Comparison of ENCODE assay signal across 16 cellular contexts in the genomic region with DNA sequence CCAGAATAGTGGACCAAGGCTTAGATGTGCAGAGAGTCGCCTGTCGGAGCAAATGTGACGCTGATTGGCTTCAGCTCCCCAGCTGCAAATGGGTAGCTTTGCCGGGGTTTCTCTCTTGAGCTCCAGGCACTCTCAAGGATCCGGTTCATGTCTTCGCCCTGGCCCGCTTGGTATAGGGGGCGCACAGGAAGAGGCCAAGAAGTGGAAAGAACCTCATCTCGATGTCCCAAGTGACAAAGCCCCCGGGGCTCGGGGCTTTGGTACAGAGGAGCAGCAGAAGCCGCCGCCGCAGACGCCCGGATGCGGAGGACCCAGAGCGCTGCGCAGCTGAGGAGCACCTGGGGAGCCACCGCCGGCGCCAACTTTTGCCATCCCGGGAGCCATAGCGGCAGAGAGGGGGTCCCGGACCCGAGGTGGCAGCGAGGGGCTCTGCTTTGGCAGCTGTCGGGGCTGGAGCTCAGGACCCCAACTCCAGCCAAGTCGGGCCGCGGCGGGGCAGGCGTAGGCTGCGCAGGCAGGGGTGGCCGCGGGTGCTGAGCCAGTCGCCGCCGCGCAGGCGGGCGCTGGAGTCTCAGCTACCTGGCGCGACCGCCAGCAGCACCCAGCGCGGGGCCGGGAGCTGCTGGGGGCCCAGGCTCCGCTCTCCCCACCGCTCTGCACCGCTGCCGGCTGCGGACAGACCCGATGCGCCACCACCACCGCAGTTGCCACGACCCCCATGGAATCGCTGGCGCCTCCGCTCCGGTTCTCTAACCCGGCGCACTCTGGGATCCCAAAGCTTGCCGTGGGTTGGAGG.
DNase-seq lines count a peak whose midpoint lies in the region; TF ChIP-seq lines count a peak whose summit lies in the region.
"Had no signal": no experiment of that assay in that cellular context is flagged by ENCODE, and none has a peak within 500 bp of the region (broad histone marks: within the 10 kb centered on the region; RNA-seq: fewer than 3 reads in every experiment).

No MANE protein-coding gene starts in this region.

- peak overlapping the region; percentile 85 for H2BK15ac ChIP-seq in neuronal stem cell (ENCODE audit: low read length)

- H3K23ac ChIP-seq in neuronal stem cell (ENCODE audit: low read depth, low read length, poor library complexity) = peak overlapping the region; percentile 55

- H3K27me3 Mint-ChIP-seq in MCF 10A (ENCODE audit: insufficient read depth, unreplicated experiment) = no peaks in the 10 kb centered on the region
- H3K27me3 Mint-ChIP-seq: central memory CD8-positive, alpha-beta T cell had no signal

- H3K4me1 Mint-ChIP-seq in MCF 10A (ENCODE audit: insufficient read depth, unreplicated experiment) = no peaks in the 10 kb centered on the region
- H3K4me1 Mint-ChIP-seq: B cell; central memory CD8-positive, alpha-beta T cell had no signal

- H3K36me3 ChIP-seq in A673 (ENCODE audit: insufficient read depth, low read length, poor library complexity, severe bottlenecking) (no peaks in the 10 kb centered on the region), HUES64 (ENCODE audit: insufficient read depth, low read length) (no peaks in the 10 kb centered on the region), hepatocyte (replicated peaks; ENCODE audit: insufficient read depth, low read depth) (no peaks in the 10 kb centered on the region), neuronal stem cell (replicated peaks in 1 of 2; ENCODE audit: control insufficient read depth in 2 of 2, insufficient read depth in 2 of 2, low read length in 2 of 2) (peaks cover 0 to 3% of the 10 kb centered on the region in 2 donors), SJCRH30 (no peaks in the 10 kb centered on the region)

- no peak overlapping the region for H2BK12ac ChIP-seq in neuronal stem cell (ENCODE audit: low read length)

- H3K27ac Mint-ChIP-seq in MCF 10A (ENCODE audit: low read depth, unreplicated experiment) = no peak overlapping the region
- H3K27ac Mint-ChIP-seq: B cell had no signal

- H3K79me1 ChIP-seq in neuronal stem cell (ENCODE audit: low read depth, low read length) = no peaks in the 10 kb centered on the region

- no peaks in the 10 kb centered on the region for H3K79me2 ChIP-seq in hepatocyte

- no peaks in the 10 kb centered on the region for H3K9me2 ChIP-seq in hepatocyte (replicated peaks; ENCODE audit: insufficient read depth)

- TF ChIP-seq CTCF in A673 (conservative IDR thresholded peaks at IDR 0.05; ENCODE audit: low read depth, low read length) (0 out of 2 replicates have a peak, but pooled peaks have one; percentile 6), hepatocyte (IDR thresholded peaks at IDR 0.05; ENCODE audit: poor library complexity) (no peak), MCF 10A (IDR thresholded peaks at IDR 0.05; ENCODE audit: unreplicated experiment) (no peak)

- H3K4me3 Mint-ChIP-seq in MCF 10A (ENCODE audit: unreplicated experiment) = no peak overlapping the region
- H3K4me3 Mint-ChIP-seq: B cell; central memory CD8-positive, alpha-beta T cell had no signal

- H3K27me3 ChIP-seq in A673 (replicated peaks; ENCODE audit: insufficient read depth, low read depth, low read length, poor library complexity) (peaks cover 6% of the 10 kb centered on the region), HUES64 (ENCODE audit: insufficient read depth, low read length) (peaks cover 49% of the 10 kb centered on the region), hepatocyte (peaks cover 45% of the 10 kb centered on the region), neuronal stem cell (ENCODE audit: control insufficient read depth in 3 of 3, insufficient read depth in 3 of 3, low read depth in 1 of 3, low read length in 3 of 3) (peaks cover 0 to 60% (median 0%) of the 10 kb centered on the region in 3 experiments), SJCRH30 (0 out of 2 replicates have a peak, but pooled peaks cover 4% of the 10 kb centered on the region)

- peaks cover 6% of the 10 kb centered on the region for H3K4me1 ChIP-seq in A673 (ENCODE audit: insufficient read depth, low read length, poor library complexity, severe bottlenecking)
- peaks cover 5% of the 10 kb centered on the region; the same call in 1 of the 2 replicates for H3K4me1 ChIP-seq in HUES64 (ENCODE audit: insufficient read depth, low read length)
- no peaks in the 10 kb centered on the region for H3K4me1 ChIP-seq in hepatocyte (ENCODE audit: insufficient read depth)
- no peaks in the 10 kb centered on the region for H3K4me1 ChIP-seq in neuronal stem cell (ENCODE audit: control insufficient read depth in 2 of 2, insufficient read depth in 1 of 2, low read depth in 1 of 2, low read length in 2 of 2)
- no peaks in the 10 kb centered on the region for H3K4me1 ChIP-seq in SJCRH30

- H3K4me3 ChIP-seq in A673 (ENCODE audit: low read depth, low read length, poor library complexity, severe bottlenecking) = peak overlapping the region; percentile 65
- peak overlapping the region; percentile 63 for H3K4me3 ChIP-seq in HUES64 (ENCODE audit: low read length)
- H3K4me3 ChIP-seq in hepatocyte = peak overlapping the region; percentile 29
- peak overlapping the region in 1 of 2 donors; percentile 84 for H3K4me3 ChIP-seq in neuronal stem cell (ENCODE audit: low read length in 2 of 2)
- H3K4me3 ChIP-seq in SJCRH30 = no peak overlapping the region
- H3K4me3 ChIP-seq: K562 had no signal

- BruUV-seq in A673 (replicated peaks; lab: Mats Ljungman, UMichigan) (no TSS peak), MCF 10A (replicated peaks; lab: Mats Ljungman, UMichigan) (no TSS peak)

- no peaks in the 10 kb centered on the region for H3K36me3 Mint-ChIP-seq in MCF 10A (ENCODE audit: insufficient read depth, unreplicated experiment)

- POLR2A ChIA-PET in A673 (lab: Charles Lee; ENCODE audit: low non-redundant PET) (no interaction called here), MCF 10A (lab: Yijun Ruan, JAX) (interaction anchor here (0.6 kb wide), 2 partner anchors 213 to 329 kb away, joined by 3 read pairs; no protein-coding TSS in a partner anchor)

- H3K18ac ChIP-seq in neuronal stem cell (ENCODE audit: low read length) = peak overlapping the region; percentile 99

- H3K9me3 ChIP-seq in A673 (ENCODE audit: low read depth, low read length, poor library complexity, severe bottlenecking) = peaks cover 7% of the 10 kb centered on the region
- H3K9me3 ChIP-seq in HUES64 (ENCODE audit: insufficient read depth, low read depth, low read length) = peaks cover 31% of the 10 kb centered on the region
- no peaks in the 10 kb centered on the region for H3K9me3 ChIP-seq in hepatocyte (ENCODE audit: low read depth)
- peaks cover 0 to 4% of the 10 kb centered on the region in 2 donors for H3K9me3 ChIP-seq in neuronal stem cell (replicated peaks in 1 of 2; ENCODE audit: control insufficient read depth in 2 of 2, insufficient read depth in 1 of 2, low read depth in 1 of 2, low read length in 2 of 2)
- H3K9me3 ChIP-seq in SJCRH30 (replicated peaks) = 0 out of 2 replicates have a peak, but pooled peaks cover 3% of the 10 kb centered on the region

- H3K4me2 ChIP-seq in hepatocyte (peak overlapping the region; percentile 99), neuronal stem cell (ENCODE audit: insufficient read depth, low read length, poor library complexity, severe bottlenecking) (peak overlapping the region; percentile 78)

- peak overlapping the region; percentile 45 for H4K8ac ChIP-seq in neuronal stem cell (ENCODE audit: low read depth, low read length)

- H3K27ac ChIP-seq in A673 (ENCODE audit: low read depth, low read length, poor library complexity, severe bottlenecking) = no peak overlapping the region
- H3K27ac ChIP-seq in HUES64 (ENCODE audit: low read depth, low read length) = no peak overlapping the region
- no peak overlapping the region for H3K27ac ChIP-seq in hepatocyte
- H3K27ac ChIP-seq in neuronal stem cell (replicated peaks; ENCODE audit: low read length) = peak overlapping the region; percentile 86
- no peak overlapping the region for H3K27ac ChIP-seq in SJCRH30

- no peaks in the 10 kb centered on the region for H4K20me1 ChIP-seq in hepatocyte (ENCODE audit: insufficient read depth, poor library complexity, severe bottlenecking)

- intact Hi-C loops in A673 (cut with micrococcal nuclease; ENCODE audit: unreplicated experiment) = no loop called here
- intact Hi-C loops in MCF 10A (cut with micrococcal nuclease) = no loop called here

- H3K9ac ChIP-seq in HUES64 (ENCODE audit: low read depth, low read length) (peak overlapping the region; percentile 62), neuronal stem cell (ENCODE audit: low read depth, low read length, poor library complexity) (peak overlapping the region; percentile 98)

- H2AFZ ChIP-seq in hepatocyte (peak overlapping the region; percentile 71), neuronal stem cell (ENCODE audit: low read length) (no peak overlapping the region)

- H2BK120ac ChIP-seq in neuronal stem cell (ENCODE audit: low read depth, low read length) = peak overlapping the region; percentile 92

- H3K4ac ChIP-seq in neuronal stem cell (ENCODE audit: low read length) = no peak overlapping the region

- peak; percentile 60 for DNase-seq in A673 (ENCODE audit: low spot score)
- DNase-seq in hepatocyte (ENCODE audit: low spot score) = peak; percentile 18
- peak; percentile 48 for DNase-seq in neuronal stem cell (ENCODE audit: low spot score)
- no peak for DNase-seq in SJCRH30
- DNase-seq in NCI-H1436 treated with DMSO at 0.1 percent for 48 hours (lab: John Stamatoyannopoulos, UW) = no peak
- DNase-seq in MCF 10A (ENCODE audit: unreplicated experiment) = no peak
- no peak for DNase-seq in hepatic stellate cell (ENCODE audit: low spot score)
- DNase-seq: activated CD4-positive, alpha-beta T cell treated with anti-CD3 and anti-CD28 coated beads, Interleukin-2, amount 50 U/mL, for 1 hour; activated effector memory CD4-positive, alpha-beta T cell treated with Interleukin-2 at 50 U/mL for 16 hours; left ventricle myocardium superior; NCI-H1930; T-helper 2 cell had no signal

- H2BK5ac ChIP-seq in neuronal stem cell (ENCODE audit: low read length) = peak overlapping the region; percentile 89

- CTCF ChIA-PET in A673 (lab: Charles Lee) = no interaction called here
- CTCF ChIA-PET in MCF 10A (lab: Yijun Ruan, JAX) = interaction anchor here (0.6 kb wide), 1 partner anchor 290 kb away, joined by 3 read pairs; no protein-coding TSS in a partner anchor

- 63% methylated on average over 64 of the region's 64 CpGs for WGBS in HUES64
- 1% methylated on average over 61 of the region's 64 CpGs for WGBS in hepatocyte (ENCODE audit: low lambda C conversion rate, missing lambda C conversion rate)
- no CpG with 5 or more reads among the region's 64 CpGs for WGBS in neuronal stem cell (ENCODE audit: extremely low coverage in 2 of 2, insufficient read length in 2 of 2, insufficient replicate concordance in 1 of 2), 2 donors

- H3K14ac ChIP-seq in neuronal stem cell (ENCODE audit: low read length) = no peak overlapping the region

- peak overlapping the region; percentile 14 for H4K91ac ChIP-seq in neuronal stem cell (ENCODE audit: low read depth, low read length, poor library complexity)

- peak overlapping the region; percentile 76 for H2AK5ac ChIP-seq in neuronal stem cell (ENCODE audit: low read depth, low read length)

- H3K9me3 Mint-ChIP-seq in MCF 10A (ENCODE audit: unreplicated experiment) = no peaks in the 10 kb centered on the region

Comparison
In these comparisons a context has a peak if more than half of its experiments do, and no peak if none do; other contexts are left out.
1. DNase-seq: peak in A673 (single experiment), hepatocyte (single experiment) and neuronal stem cell (single experiment); none in SJCRH30 (0 of 2), NCI-H1436 treated with DMSO at 0.1 percent for 48 hours (single experiment), MCF 10A (single experiment) and hepatic stellate cell (single experiment).